In genomic region chr14:99274346-99275221, GRCh38 we compare ENCODE assay signal across 1 cellular context.
TF ChIP-seq lines count a peak whose summit lies in the region.

No MANE protein-coding gene starts in this region.

TF ChIP-seq in HEK293, 187 proteins besides CTCF, POLR2A, EP300 and RAD21 (continued from another document and continues in another):
- TF ChIP-seq INSM2 (tag by site-specific recombination; IDR thresholded peaks at IDR 0.05): peak; percentile 90
- TF ChIP-seq ZBTB10 (tag by site-specific recombination; IDR thresholded peaks at IDR 0.05): peak; percentile 55; the same call in 1 of the 2 replicates
- no peak for TF ChIP-seq ZNF488 (tag by site-specific recombination; IDR thresholded peaks at IDR 0.05)
- TF ChIP-seq ZBTB6 (tag by site-specific recombination; IDR thresholded peaks at IDR 0.05): peak; percentile 83
- no peak for TF ChIP-seq ZNF670 (tag by site-specific recombination; IDR thresholded peaks at IDR 0.05; ENCODE audit: low read depth)
- TF ChIP-seq GLI2 (tag by site-specific recombination; IDR thresholded peaks at IDR 0.05; ENCODE audit: borderline replicate concordance, low read depth): no peak
- peak; percentile 87; the same call in 1 of the 2 replicates for TF ChIP-seq ZSCAN18 (tag by site-specific recombination; IDR thresholded peaks at IDR 0.05)
- peak; percentile 93 for TF ChIP-seq ZNF777 (tag by site-specific recombination; IDR thresholded peaks at IDR 0.05; ENCODE audit: borderline replicate concordance)
- peak; percentile 93 for TF ChIP-seq ZEB2 (tag by site-specific recombination; IDR thresholded peaks at IDR 0.05)
- TF ChIP-seq RBAK (tag by site-specific recombination; IDR thresholded peaks at IDR 0.05): no peak
- TF ChIP-seq SP2 (tag by site-specific recombination; IDR thresholded peaks at IDR 0.05): peak; percentile 85
- peak; percentile 38; the same call in 1 of the 2 replicates for TF ChIP-seq OVOL3 (tag by site-specific recombination; IDR thresholded peaks at IDR 0.05)
- no peak for TF ChIP-seq ELK4 (IDR thresholded peaks at IDR 0.05; ENCODE audit: borderline replicate concordance, low read depth, low read length)
- peak; percentile 3; the same call in 1 of the 2 replicates for TF ChIP-seq ZBTB7A (tag by site-specific recombination; IDR thresholded peaks at IDR 0.05; ENCODE audit: low read depth)
- no peak for TF ChIP-seq TCF7L2 (IDR thresholded peaks at IDR 0.05; ENCODE audit: borderline replicate concordance, low read depth, low read length)
- TF ChIP-seq ZNF791 (tag by site-specific recombination; IDR thresholded peaks at IDR 0.05): no peak
- TF ChIP-seq ZNF354C (tag by site-specific recombination; IDR thresholded peaks at IDR 0.05; ENCODE audit: borderline replicate concordance, low read depth): no peak
- peak; percentile 87 for TF ChIP-seq ZNF223 (tag by site-specific recombination; IDR thresholded peaks at IDR 0.05)
- TF ChIP-seq ZNF221 (tag by site-specific recombination; IDR thresholded peaks at IDR 0.05; ENCODE audit: borderline replicate concordance): no peak
- no peak for TF ChIP-seq ZNF529 (tag by site-specific recombination; IDR thresholded peaks at IDR 0.05; ENCODE audit: insufficient replicate concordance)
- TF ChIP-seq ZNF664 (tag by site-specific recombination; IDR thresholded peaks at IDR 0.05): no peak
- no peak for TF ChIP-seq MEIS1 (CRISPR knock-in tag; IDR thresholded peaks at IDR 0.05; ENCODE audit: borderline replicate concordance)
- no peak; the same call in none of the 2 replicates for TF ChIP-seq YY1 (tag by site-specific recombination; IDR thresholded peaks at IDR 0.05)
- TF ChIP-seq ZBTB11 (tag by site-specific recombination; conservative IDR thresholded peaks at IDR 0.05; ENCODE audit: low read depth): no peak; the same call in 1 of the 2 replicates
- peak; percentile 93 for TF ChIP-seq KLF8 (tag by site-specific recombination; IDR thresholded peaks at IDR 0.05)
- TF ChIP-seq ZNF174 (tag by site-specific recombination; IDR thresholded peaks at IDR 0.05): no peak
- TF ChIP-seq ZNF510 (tag by site-specific recombination; IDR thresholded peaks at IDR 0.05; ENCODE audit: insufficient replicate concordance): no peak
- no peak for TF ChIP-seq ZNF350 (tag by site-specific recombination; IDR thresholded peaks at IDR 0.05)
- TF ChIP-seq ZNF24 (tag by site-specific recombination; IDR thresholded peaks at IDR 0.05): peak; percentile 70; the same call in 1 of the 2 replicates
- no peak for TF ChIP-seq ZNF48 (tag by site-specific recombination; IDR thresholded peaks at IDR 0.05)
- TF ChIP-seq ZNF639 (tag by site-specific recombination; IDR thresholded peaks at IDR 0.05): peak; percentile 93
- TF ChIP-seq PRDM10 (tag by site-specific recombination; IDR thresholded peaks at IDR 0.05): peak; percentile 97
- no peak for TF ChIP-seq ZNF433 (tag by site-specific recombination; IDR thresholded peaks at IDR 0.05; ENCODE audit: low read depth)
- TF ChIP-seq ZNF624 (tag by site-specific recombination; IDR thresholded peaks at IDR 0.05): no peak
- peak; percentile 96 for TF ChIP-seq ZNF513 (tag by site-specific recombination; IDR thresholded peaks at IDR 0.05)
- TF ChIP-seq ZBTB1 (tag by site-specific recombination; IDR thresholded peaks at IDR 0.05): no peak
- TF ChIP-seq MZF1 (tag by site-specific recombination; IDR thresholded peaks at IDR 0.05; ENCODE audit: borderline replicate concordance): no peak
- TF ChIP-seq ZNF16 (tag by site-specific recombination; IDR thresholded peaks at IDR 0.05; ENCODE audit: low read depth): no peak
- no peak for TF ChIP-seq HOXA7 (CRISPR knock-in tag; IDR thresholded peaks at IDR 0.05; ENCODE audit: borderline replicate concordance)
- no peak for TF ChIP-seq REPIN1 (tag by site-specific recombination; IDR thresholded peaks at IDR 0.05; ENCODE audit: low read depth)
- no peak for TF ChIP-seq GLI4 (tag by site-specific recombination; IDR thresholded peaks at IDR 0.05)
- no peak for TF ChIP-seq ZNF292 (tag by site-specific recombination; IDR thresholded peaks at IDR 0.05; ENCODE audit: borderline replicate concordance, low read depth)
- peak; percentile 47; the same call in 1 of the 2 replicates for TF ChIP-seq GLIS2 (tag by site-specific recombination; IDR thresholded peaks at IDR 0.05)
